33 cellular contexts compared by ENCODE assay signal in genomic region chr10:62847433-62847832, GRCh38.
"Had no signal": no experiment of that assay in that cellular context is flagged by ENCODE, and none has a peak within 500 bp of the region (broad histone marks: within the 10 kb centered on the region; RNA-seq: fewer than 3 reads in every experiment).

No MANE protein-coding gene starts in this region.

- H3K9me3 ChIP-seq: adrenal gland had no signal

- DNase-seq: activated effector memory CD4-positive, alpha-beta T cell treated with anti-CD3 and anti-CD28 coated beads, Interleukin-2, amount 50 U/mL, for 16 hours; activated effector memory CD4-positive, alpha-beta T cell treated with Interleukin-2 at 50 U/mL for 16 hours; activated gamma-delta T cell; activated gamma-delta T cell treated with Interleukin-2 at 50 U/mL for 16 hours; activated naive CD4-positive, alpha-beta T cell; activated naive CD4-positive, alpha-beta T cell treated with anti-CD3 and anti-CD28 coated beads for 36 hours; activated naive CD4-positive, alpha-beta T cell treated with anti-CD3 and anti-CD28 coated beads, Interleukin-2, amount 10 ng/mL, durations not matched to agents 7 days and 5 days; activated naive CD4-positive, alpha-beta T cell treated with anti-CD3 and anti-CD28 coated beads, Interleukin-2, amount 50 U/mL, for 16 hours; activated naive CD4-positive, alpha-beta T cell treated with Interleukin-2 at 50 U/mL for 16 hours; activated naive CD8-positive, alpha-beta T cell treated with anti-CD3 and anti-CD28 coated beads for 36 hours; activated naive CD8-positive, alpha-beta T cell treated with anti-CD3 and anti-CD28 coated beads, Interleukin-2, amount 10 ng/mL, durations not matched to agents 7 days and 5 days; activated naive CD8-positive, alpha-beta T cell treated with anti-CD3 and anti-CD28 coated beads, Interleukin-2, amount 50 U/mL, for 24 hours; activated T-cell treated with anti-CD3 and anti-CD28 coated beads, Interleukin-2, amount 50 U/mL, for 24 hours; activated T-cell treated with anti-CD3 and anti-CD28 coated beads, Interleukin-2, amount 50 U/mL, for 4 hours; activated T-cell treated with anti-CD3 and anti-CD28 coated beads, Interleukin-2, amount 50 U/mL, for 48 hours; activated T-cell treated with anti-CD3 and anti-CD28 coated beads, Interleukin-2, amount 50 U/mL, for 72 hours; adrenal gland; amniotic stem cell; amygdala; anterior cingulate cortex; aorta; body of pancreas; brain microvascular endothelial cell; caudate nucleus; central memory CD4-positive, alpha-beta T cell; cerebellar nuclear complex had no signal

- H3K4me1 ChIP-seq: adrenal gland, ascending aorta, body of pancreas, breast epithelium had no signal

- H3K4me3 ChIP-seq: adrenal gland, ascending aorta, body of pancreas, breast epithelium, cardiac muscle cell had no signal

- H3K36me3 ChIP-seq: adrenal gland, ascending aorta, brain microvascular endothelial cell, breast epithelium, cardiac muscle cell had no signal

- H3K27ac ChIP-seq: adrenal gland, ascending aorta, body of pancreas, brain microvascular endothelial cell, breast epithelium, cardiac muscle cell had no signal

- FAIRE-seq: astrocyte, bronchial epithelial cell had no signal

- H3K27me3 ChIP-seq: adrenal gland, ascending aorta, body of pancreas, brain microvascular endothelial cell, breast epithelium, cardiac muscle cell had no signal

- ATAC-seq: activated naive CD4-positive, alpha-beta T cell treated with anti-CD3 and anti-CD28 coated beads, Interleukin-2, amount 50 U/mL, for 72 hours; activated naive CD8-positive, alpha-beta T cell treated with anti-CD3 and anti-CD28 coated beads, Interleukin-2, amount 50 U/mL, for 24 hours; activated T-cell treated with anti-CD3 and anti-CD28 coated beads, Interleukin-2, amount 50 U/mL, for 4 hours; activated T-cell treated with anti-CD3 and anti-CD28 coated beads, Interleukin-2, amount 50 U/mL, for 72 hours; activated T-helper 17 cell treated with anti-CD3 and anti-CD28 coated beads, Interleukin-2, amount 50 U/mL, for 72 hours; body of pancreas had no signal
